2 cellular contexts compared by ENCODE assay signal in the genomic region with DNA sequence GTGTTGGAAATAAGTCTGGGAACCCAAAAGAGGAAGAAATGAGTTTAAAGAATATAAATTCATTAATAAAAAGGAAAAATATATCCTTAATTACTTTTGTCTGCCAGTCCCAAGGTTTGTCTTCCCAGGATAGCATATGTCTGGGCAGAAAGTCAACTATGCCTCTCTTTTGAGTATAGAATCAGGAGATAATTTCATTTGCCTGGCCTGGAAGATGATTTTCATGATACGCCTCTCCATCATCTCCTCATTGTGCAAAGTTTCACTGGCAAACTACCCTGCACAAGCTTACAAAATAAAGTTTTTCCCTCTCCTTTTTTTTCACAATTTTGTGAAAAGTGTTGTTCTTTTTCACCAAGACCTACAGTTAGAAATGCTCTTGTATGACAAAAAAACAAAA.
TF ChIP-seq lines count a peak whose summit lies in the region.

No MANE protein-coding gene starts in this region.

TF ChIP-seq in SK-N-SH, 30 proteins besides CTCF, POLR2A, EP300 and RAD21 (continued from another document):
- 0 out of 2 replicates have a peak, but pooled peaks have one; percentile 27 for TF ChIP-seq POLR2AphosphoS5 (IDR thresholded peaks at IDR 0.05; ENCODE audit: low read depth, low read length)
- TF ChIP-seq TEAD4 (IDR thresholded peaks at IDR 0.05; ENCODE audit: borderline replicate concordance, insufficient read depth), result no peak

TF ChIP-seq in SK-N-SH treated with all-trans-retinoic acid at 6 μM for 48 hours, 23 proteins besides CTCF, POLR2A, EP300 and RAD21:
- TF ChIP-seq TSHZ2 (CRISPR knock-in tag; IDR thresholded peaks at IDR 0.05) (peak; percentile 69; the same call in 1 of the 2 replicates), ESRRG (CRISPR knock-in tag; IDR thresholded peaks at IDR 0.05) (no peak), ISL1 (CRISPR knock-in tag; IDR thresholded peaks at IDR 0.05) (peak; percentile 80), TCF4 (CRISPR knock-in tag; IDR thresholded peaks at IDR 0.05; ENCODE audit: borderline replicate concordance) (peak; percentile 51)
TF ChIP-seq in SK-N-SH treated with all-trans-retinoic acid at 6 μM for 48 hours: peak in this region for 3.
